In the genomic region with DNA sequence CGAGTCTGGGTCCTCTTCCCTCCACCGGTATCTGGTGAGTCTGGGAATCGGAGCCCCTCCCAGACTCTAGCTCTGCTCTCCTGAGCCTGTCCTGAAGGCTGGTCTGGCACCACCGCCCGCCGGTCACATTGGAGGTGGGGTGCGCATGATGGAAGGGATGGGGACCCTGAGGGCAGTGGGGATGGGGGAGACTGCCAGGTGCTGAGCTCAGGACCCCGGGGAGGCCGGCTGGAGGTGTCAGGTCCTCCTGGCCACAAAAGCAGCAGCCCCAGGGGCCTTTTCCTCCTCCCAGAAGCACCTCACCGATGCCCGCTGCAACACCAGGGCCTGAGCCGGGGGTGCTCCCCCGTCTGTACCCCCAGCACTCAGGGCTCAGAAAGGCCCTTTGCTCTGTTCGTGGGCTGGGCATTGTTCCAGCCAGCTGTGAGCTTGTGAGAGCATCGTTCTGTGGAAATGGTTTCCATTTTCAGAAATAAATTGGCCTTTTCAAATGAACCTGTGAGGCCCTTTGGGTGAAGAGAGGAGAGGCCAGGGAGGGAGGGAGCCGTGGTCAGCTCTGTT, we compare ENCODE assay signal across 13 cellular contexts. TPM values are rescaled to one million over a fixed set of nuclear protein-coding genes. Genes with fewer than 3 reads are reported as not detected.
A peak's percentile ranks its signal among the peaks of the same experiment; 100 is the strongest.
DNase-seq lines count a peak whose midpoint lies in the region; ATAC-seq and TF ChIP-seq lines count a peak whose summit lies in the region.
"Had no signal": no experiment of that assay in that cellular context is flagged by ENCODE, and none has a peak within 500 bp of the region (broad histone marks: within the 10 kb centered on the region; RNA-seq: fewer than 3 reads in every experiment).

No MANE protein-coding gene starts in this region.

- ATAC-seq in left lung (no peak), HG03342 (IDR thresholded peaks at IDR 0.05; ENCODE audit: unreplicated experiment) (no peak)
- ATAC-seq: psoas muscle had no signal

- H3K36me3 ChIP-seq in left lung (no peaks in the 10 kb centered on the region), testis (ENCODE audit: low read depth, missing control alignments) (no peaks in the 10 kb centered on the region)
- H3K36me3 ChIP-seq: vagina had no signal

- intact Hi-C loops in left lung (cut with DNase I) (no loop called here), testis (cut with DNase I; ENCODE audit: low total_unique reads) (no loop called here)

- TF ChIP-seq POLR2A in testis (IDR thresholded peaks at IDR 0.05): no peak

- DNase-seq in activated effector memory CD4-positive, alpha-beta T cell treated with anti-CD3 and anti-CD28 coated beads, Interleukin-2, amount 50 U/mL, for 16 hours: peak; percentile 55
- DNase-seq in activated effector memory CD4-positive, alpha-beta T cell treated with Interleukin-2 at 50 U/mL for 16 hours: no peak
- DNase-seq in left lung (peak; percentile 13 to 72), testis (peak; percentile 8), NCI-H748 treated with DMSO at 0.1 percent for 48 hours (lab: John Stamatoyannopoulos, UW) (no peak)
- DNase-seq: foreskin melanocyte, HFFc6, NCI-H1930, NCI-H774 had no signal

- H3K9me3 ChIP-seq in left lung (no peaks in the 10 kb centered on the region), testis (no peaks in the 10 kb centered on the region)
- H3K9me3 ChIP-seq: psoas muscle, vagina had no signal

- H3K4me1 ChIP-seq in left lung (no peaks in the 10 kb centered on the region), testis (no peaks in the 10 kb centered on the region)
- H3K4me1 ChIP-seq: psoas muscle, vagina had no signal

- peaks cover 0 to 27% of the 10 kb centered on the region in 2 donors for H3K27me3 ChIP-seq in left lung
- no peaks in the 10 kb centered on the region for H3K27me3 ChIP-seq in testis
- H3K27me3 ChIP-seq: vagina had no signal

- WGBS in testis, 2 donors: 72 to 78% methylated on average over 12 to 16 of the region's 16 CpGs

- H3K4me3 ChIP-seq in left lung (no peak overlapping the region), testis (no peak overlapping the region)
- H3K4me3 ChIP-seq: psoas muscle, vagina had no signal

- TF ChIP-seq CTCF in left lung (IDR thresholded peaks at IDR 0.05) (no peak), testis (IDR thresholded peaks at IDR 0.05) (no peak)

- no peak overlapping the region for H3K27ac ChIP-seq in left lung
- no peak overlapping the region for H3K27ac ChIP-seq in testis
- H3K27ac ChIP-seq: psoas muscle, vagina had no signal

RNA-seq across cellular contexts. Expression of a gene that starts 2.5 kb away (rescaled TPM):
- not detected for total RNA-seq in left lung
- under 1 TPM in 1 of 2 donors, not detected in 1; 0.19 TPM for total RNA-seq in testis
- polyA plus RNA-seq in testis (ENCODE audit: insufficient read depth, low read depth, low replicate concordance): not detected
- total RNA-seq: HFFc6; psoas muscle; T-helper 2 cell treated with Interferon-gamma antibody and Interleukin-4, amounts not matched to agents 100 ng/mL and 5 ng/mL, for 36 hours; vagina had no signal
- polyA plus RNA-seq: psoas muscle had no signal

RNA-seq across cellular contexts. Expression of a gene that starts 25.7 kb away (rescaled TPM):
- total RNA-seq in left lung (under 1 TPM in 1 of 2 donors, not detected in 1; 0.45 TPM), testis (10 to 100 TPM; 45.3 to 89.9 TPM)
- polyA plus RNA-seq in testis (ENCODE audit: insufficient read depth, low read depth, low replicate concordance): 6.6 TPM
- total RNA-seq: HFFc6, psoas muscle, vagina had no signal
- polyA plus RNA-seq: psoas muscle had no signal

RNA-seq across cellular contexts. Expression of a gene that starts 30.0 kb away (rescaled TPM):
- 1 to 10 TPM; 1.8 to 2.0 TPM for total RNA-seq in left lung
- total RNA-seq in testis: 1 to 10 TPM; 6.0 to 7.7 TPM
- polyA plus RNA-seq in testis (ENCODE audit: insufficient read depth, low read depth, low replicate concordance): 9.4 TPM

RNA-seq across cellular contexts. Expression of a gene that starts 30.6 kb away (rescaled TPM):
- total RNA-seq in left lung (10 to 100 TPM; 23.4 to 63.9 TPM), testis (10 to 100 TPM in 1 of 2 donors, 1 to 10 TPM in 1; 4.4 to 10.4 TPM)
- 7.3 TPM for polyA plus RNA-seq in testis (ENCODE audit: insufficient read depth, low read depth, low replicate concordance)

RNA-seq across cellular contexts. Expression of a gene that starts 46.9 kb away (rescaled TPM):
- total RNA-seq in left lung (10 to 100 TPM; 31.2 to 34.3 TPM), testis (100 to 1,000 TPM in 1 of 2 donors, 10 to 100 TPM in 1; 94.5 to 126 TPM)
- polyA plus RNA-seq in testis (ENCODE audit: insufficient read depth, low read depth, low replicate concordance): 171 TPM

Comparison
In these comparisons a context has a peak if more than half of its experiments do, and no peak if none do; other contexts are left out.
1. DNase-seq: peak in activated effector memory CD4-positive, alpha-beta T cell treated with anti-CD3 and anti-CD28 coated beads, Interleukin-2, amount 50 U/mL, for 16 hours (single experiment), left lung (2 of 2) and testis (single experiment); none in activated effector memory CD4-positive, alpha-beta T cell treated with Interleukin-2 at 50 U/mL for 16 hours (single experiment) and NCI-H748 treated with DMSO at 0.1 percent for 48 hours (single experiment).
2. RNA of a gene that starts 25.7 kb away (total RNA-seq): 45.3 to 89.9 TPM in testis; 0.45 TPM in left lung; every median in the first group is over 10 times any median in the second.